Comparison of ENCODE assay signal across 16 cellular contexts in genomic region chr5:56501949-56502557, GRCh38.
DNase-seq lines count a peak whose midpoint lies in the region; ATAC-seq, FAIRE-seq and TF ChIP-seq lines count a peak whose summit lies in the region.
"Had no signal": no experiment of that assay in that cellular context is flagged by ENCODE, and none has a peak within 500 bp of the region (broad histone marks: within the 10 kb centered on the region; RNA-seq: fewer than 3 reads in every experiment).

No MANE protein-coding gene starts in this region.

- no peak overlapping the region for H3K9ac ChIP-seq in OCI-LY3 (ENCODE audit: low read length)
- no peak overlapping the region for H3K9ac ChIP-seq in K562 (ENCODE audit: insufficient read depth in 1 of 2, low read depth in 2 of 2, low read length in 2 of 2)

- 38 to 42% methylated on average over 4 of the region's 4 CpGs for WGBS in heart right ventricle, 2 donors
- WGBS in K562 (ENCODE audit: insufficient coverage, low coverage, missing lambda C conversion rate): 0% methylated on average over 4 of the region's 4 CpGs

- H3K4me3 ChIP-seq in heart right ventricle (no peak overlapping the region), OCI-LY3 (ENCODE audit: low read length) (no peak overlapping the region), K562 (no peak overlapping the region)
- H3K4me3 ChIP-seq: SJSA1 had no signal

- CTCF ChIA-PET in K562 (lab: Yijun Ruan, JAX; ENCODE audit: low intra/inter-chr PET ratio): no interaction called here

- no peak overlapping the region for H3K4me3 Mint-ChIP-seq in stimulated activated naive B cell treated with anti-CD40 and anti-IgM and Interleukin-4, amounts not matched to agents 10 μg/mL and 1 μg/mL and 100 μg/mL, for 72 hours
- H3K4me3 Mint-ChIP-seq: nephron had no signal

- TF ChIP-seq CTCF in heart right ventricle (IDR thresholded peaks at IDR 0.05) (no peak), OCI-LY3 (IDR thresholded peaks at IDR 0.05; ENCODE audit: low read depth, low read length) (no peak), K562 (IDR thresholded peaks at IDR 0.05 in 2 of 3, conservative IDR thresholded peaks at IDR 0.05 in 1 of 3; ENCODE audit: insufficient read depth in 2 of 3, low read depth in 1 of 3, low read length in 3 of 3) (no peak)

- H3K9me3 ChIP-seq in heart right ventricle (peaks cover 0 to 5% (median 0%) of the 10 kb centered on the region in 11 donors), OCI-LY3 (ENCODE audit: insufficient read depth, low read length) (no peaks in the 10 kb centered on the region), K562 (replicated peaks; ENCODE audit: control insufficient read depth, insufficient read depth, low read depth, low read length) (peaks cover 3% of the 10 kb centered on the region; the same call in 1 of the 2 replicates)
- H3K9me3 ChIP-seq: SJSA1 had no signal

- H3K36me3 ChIP-seq in heart right ventricle (no peaks in the 10 kb centered on the region), OCI-LY3 (replicated peaks; ENCODE audit: low read depth, low read length) (no peaks in the 10 kb centered on the region), K562 (ENCODE audit: control insufficient read depth, insufficient read depth, low read length) (no peaks in the 10 kb centered on the region)
- H3K36me3 ChIP-seq: BE2C, SJSA1, WERI-Rb-1 had no signal

- H3K27ac ChIP-seq in heart right ventricle (peak overlapping the region in 4 of 10 donors; percentile 22 to 61 (median 38)), OCI-LY3 (ENCODE audit: low read length) (no peak overlapping the region), K562 (ENCODE audit: extremely low read depth, low read depth, low read length) (no peak overlapping the region)
- H3K27ac ChIP-seq: SJSA1, WERI-Rb-1 had no signal

- H4K20me1 ChIP-seq in OCI-LY3 (ENCODE audit: insufficient read depth, low read length) (no peaks in the 10 kb centered on the region), K562 (replicated peaks; ENCODE audit: control insufficient read depth, insufficient read depth, low read length) (no peaks in the 10 kb centered on the region)

- no peak for TF ChIP-seq POLR2A in K562 (conservative IDR thresholded peaks at IDR 0.05)

- H3K9me1 ChIP-seq in K562 (ENCODE audit: control insufficient read depth, insufficient read depth, low read length): no peaks in the 10 kb centered on the region

- H3K27me3 ChIP-seq in heart right ventricle (no peaks in the 10 kb centered on the region), OCI-LY3 (ENCODE audit: low read depth, low read length) (no peaks in the 10 kb centered on the region), K562 (ENCODE audit: control insufficient read depth in 2 of 2, insufficient read depth in 2 of 2, low read length in 2 of 2) (no peaks in the 10 kb centered on the region)
- H3K27me3 ChIP-seq: BE2C, SJSA1 had no signal

- no peaks in the 10 kb centered on the region for H3K36me3 Mint-ChIP-seq in stimulated activated naive B cell treated with anti-CD40 and anti-IgM and Interleukin-4, amounts not matched to agents 10 μg/mL and 1 μg/mL and 100 μg/mL, for 72 hours

- H3K4me2 ChIP-seq in OCI-LY3 (ENCODE audit: low read length): peak overlapping the region; percentile 34; the same call in 1 of the 2 replicates
- H3K4me2 ChIP-seq in K562 (ENCODE audit: insufficient read depth, low read length): peak overlapping the region; percentile 38; the same call in 1 of the 2 replicates

- in situ Hi-C loops in K562 (cut with MboI): no loop called here

- DNase-seq in heart right ventricle: no peak
- DNase-seq in Right ventricle myocardium inferior (ENCODE audit: missing footprints): no peak
- DNase-seq in K562 (ENCODE audit: extremely low read depth in 1 of 4, low spot score in 3 of 4): peak in 2 of 4 experiments; percentile 51 to 58
- DNase-seq in stimulated activated naive B cell treated with anti-CD40 and anti-IgM and Interleukin-4, amounts not matched to agents 10 μg/mL and 1 μg/mL and 100 μg/mL, for 72 hours: no peak
- no peak for DNase-seq in mesenteric fat pad (ENCODE audit: low spot score)
- no peak for DNase-seq in stimulated activated naive CD4-positive, alpha-beta T cell (lab: John Stamatoyannopoulos, UW)
- DNase-seq: activated T-cell treated with anti-CD3 and anti-CD28 coated beads, Interleukin-2, amount 50 U/mL, for 48 hours; BE2C; NCI-H1048; NCI-H524; WERI-Rb-1 had no signal

- POLR2A ChIA-PET in K562 (lab: Yijun Ruan, JAX): interaction anchor here (1.0 kb wide), 1 partner anchor 16 kb away, joined by 3 read pairs; no protein-coding TSS in a partner anchor

- intact Hi-C loops in heart right ventricle (cut with DNase I) (no loop called here), Right ventricle myocardium inferior (cut with DNase I) (no loop called here), K562 (cut with micrococcal nuclease) (no loop called here)

- TF ChIP-seq RAD21 in K562 (CRISPR knock-in tag; conservative IDR thresholded peaks at IDR 0.05 in 1 of 2, IDR thresholded peaks at IDR 0.05 in 1 of 2): 0 out of 4 replicates have a peak, but pooled peaks of 1 of the 2 experiments have one; percentile 13

- ATAC-seq in heart right ventricle (peak in 5 of 8 donors; percentile 48 to 74 (median 66)), Right ventricle myocardium inferior (no peak), K562 (peak; percentile 47; the same call in 1 of the 3 replicates), GM21367 (IDR thresholded peaks at IDR 0.05; ENCODE audit: unreplicated experiment) (no peak)
- ATAC-seq in stimulated activated naive B cell treated with anti-CD40 and anti-IgM and Interleukin-4, amounts not matched to agents 10 μg/mL and 1 μg/mL and 100 μg/mL, for 72 hours (replicated peaks): peak; percentile 88 to 90

- H2AFZ ChIP-seq in OCI-LY3 (ENCODE audit: low read depth, low read length): no peak overlapping the region
- no peak overlapping the region for H2AFZ ChIP-seq in K562 (ENCODE audit: low read depth, low read length)

- no TSS peak for BruUV-seq in K562 (replicated peaks; lab: Mats Ljungman, UMichigan)

- H3K27me3 Mint-ChIP-seq in stimulated activated naive B cell treated with anti-CD40 and anti-IgM and Interleukin-4, amounts not matched to agents 10 μg/mL and 1 μg/mL and 100 μg/mL, for 72 hours: no peaks in the 10 kb centered on the region

- H3K79me2 ChIP-seq in OCI-LY3 (ENCODE audit: low read length): no peaks in the 10 kb centered on the region
- no peaks in the 10 kb centered on the region for H3K79me2 ChIP-seq in K562 (ENCODE audit: control insufficient read depth, insufficient read depth, low read length)

- H3K9me3 Mint-ChIP-seq in stimulated activated naive B cell treated with anti-CD40 and anti-IgM and Interleukin-4, amounts not matched to agents 10 μg/mL and 1 μg/mL and 100 μg/mL, for 72 hours: no peaks in the 10 kb centered on the region

- FAIRE-seq in K562 (lab: Jason Lieb, UNC): no peak
- FAIRE-seq: bronchial epithelial cell had no signal

- no peak overlapping the region for H3K27ac Mint-ChIP-seq in stimulated activated naive B cell treated with anti-CD40 and anti-IgM and Interleukin-4, amounts not matched to agents 10 μg/mL and 1 μg/mL and 100 μg/mL, for 72 hours

- H3K4me1 ChIP-seq in heart right ventricle (peaks cover 0 to 45% (median 29%) of the 10 kb centered on the region in 9 donors), OCI-LY3 (ENCODE audit: low read length) (peaks cover 10% of the 10 kb centered on the region), K562 (replicated peaks in 1 of 2; ENCODE audit: control insufficient read depth in 2 of 2, insufficient read depth in 2 of 2, low read length in 2 of 2) (peaks cover 2 to 7% of the 10 kb centered on the region in 2 experiments; a peak in 4 of 5 replicates)

- TF ChIP-seq EP300 in K562 (IDR thresholded peaks at IDR 0.05; ENCODE audit: low read length): no peak

- peaks cover 11 to 29% of the 10 kb centered on the region in 2 donors for H3K4me1 Mint-ChIP-seq in stimulated activated naive B cell treated with anti-CD40 and anti-IgM and Interleukin-4, amounts not matched to agents 10 μg/mL and 1 μg/mL and 100 μg/mL, for 72 hours
- H3K4me1 Mint-ChIP-seq: nephron had no signal

TF ChIP-seq in K562, 482 proteins besides CTCF, POLR2A, EP300 and RAD21 (continues in another document):
- TF ChIP-seq SMC3 (conservative IDR thresholded peaks at IDR 0.05; ENCODE audit: insufficient read depth, low read depth, low read length) (no peak), CTBP1 (IDR thresholded peaks at IDR 0.05; ENCODE audit: borderline replicate concordance) (peak; percentile 52; the same call in 1 of the 2 replicates), TEAD4 (IDR thresholded peaks at IDR 0.05; ENCODE audit: low read length) (peak; percentile 15; the same call in 1 of the 2 replicates), TEAD4 (CRISPR knock-in tag; IDR thresholded peaks at IDR 0.05; ENCODE audit: borderline replicate concordance) (no peak), ZNF778 (CRISPR knock-in tag; IDR thresholded peaks at IDR 0.05) (no peak), VEZF1 (CRISPR knock-in tag; IDR thresholded peaks at IDR 0.05) (peak; percentile 54), TBL1XR1 (IDR thresholded peaks at IDR 0.05; ENCODE audit: low read length in 2 of 2) (peak in 1 of 2 experiments; percentile 51; a peak in 1 of 4 replicates), ZNF354B (CRISPR knock-in tag; IDR thresholded peaks at IDR 0.05) (no peak), ESRRA (IDR thresholded peaks at IDR 0.05; ENCODE audit: borderline replicate concordance, low read depth) (peak; percentile 67; the same call in 1 of the 2 replicates), DEAF1 (CRISPR knock-in tag; IDR thresholded peaks at IDR 0.05) (no peak)

Comparison
In these comparisons a context has a peak if more than half of its experiments do, and no peak if none do; other contexts are left out.
1. ATAC-seq: peak in heart right ventricle (5 of 8), K562 (single experiment) and stimulated activated naive B cell treated with anti-CD40 and anti-IgM and Interleukin-4, amounts not matched to agents 10 μg/mL and 1 μg/mL and 100 μg/mL, for 72 hours (2 of 2); none in Right ventricle myocardium inferior (single experiment) and GM21367 (single experiment).